8 cellular contexts compared by ENCODE assay signal in the genomic region with DNA sequence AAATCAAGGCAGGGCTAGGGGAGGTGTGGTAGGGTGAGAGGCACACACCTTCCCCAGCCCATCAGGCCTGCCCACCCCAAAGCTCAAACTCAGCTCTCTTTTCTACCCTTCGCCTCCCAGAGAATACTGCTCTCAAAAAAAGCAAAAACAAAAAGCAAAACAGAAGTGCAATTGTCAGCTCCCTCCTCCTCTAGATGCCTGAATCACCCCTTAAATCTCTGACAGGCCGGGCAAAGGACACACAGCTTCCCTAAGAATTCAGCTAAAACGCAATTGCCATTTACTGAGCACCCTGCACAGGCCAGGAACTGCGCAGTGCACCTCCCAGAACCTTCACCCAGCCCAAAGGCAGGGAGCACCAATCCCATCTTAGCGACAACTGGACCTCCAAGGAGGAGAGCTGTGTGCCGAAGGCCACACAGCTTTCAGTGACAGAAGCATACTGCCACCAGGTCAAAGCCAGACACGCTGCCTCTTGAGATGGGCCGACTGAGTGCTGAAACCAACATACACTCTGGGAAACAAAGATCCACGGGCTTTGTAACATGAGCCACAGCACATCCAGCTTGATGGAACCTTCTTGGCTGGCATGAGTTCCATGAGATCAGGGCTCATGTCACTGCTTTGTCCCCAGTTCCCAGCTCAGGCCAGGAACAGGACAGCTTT. TPM values are rescaled to one million over a fixed set of nuclear protein-coding genes. Genes with fewer than 3 reads are reported as not detected.
DNase-seq lines count a peak whose midpoint lies in the region; ATAC-seq and TF ChIP-seq lines count a peak whose summit lies in the region.

No MANE protein-coding gene starts in this region.

- no peaks in the 10 kb centered on the region for H3K27me3 ChIP-seq in adipocyte (replicated peaks; ENCODE audit: control insufficient read depth, insufficient read depth, low read length)
- H3K27me3 ChIP-seq in suprapubic skin = no peaks in the 10 kb centered on the region

- DNase-seq in activated CD8-positive, alpha-beta memory T cell treated with anti-CD3 and anti-CD28 coated beads, Interleukin-2, amount 10 ng/mL, durations not matched to agents 7 days and 5 days = no peak
- no peak for DNase-seq in activated CD8-positive, alpha-beta memory T cell treated with anti-CD3 and anti-CD28 coated beads for 24 hours
- DNase-seq in adipocyte (ENCODE audit: low read depth) (peak; percentile 43), left kidney (ENCODE audit: low read depth, low spot score) (peak; percentile 32), suprapubic skin (ENCODE audit: low spot score in 2 of 2) (no peak), midbrain (lab: John Stamatoyannopoulos, UW) (no peak)
- no peak for DNase-seq in activated naive CD4-positive, alpha-beta T cell treated with anti-CD3 and anti-CD28 coated beads, Interleukin-2, amount 50 U/mL, for 72 hours (ENCODE audit: low spot score in 2 of 2)

- no peak for ATAC-seq in activated CD8-positive, alpha-beta memory T cell treated with anti-CD3 and anti-CD28 coated beads, Interleukin-2, amount 10 ng/mL, durations not matched to agents 7 days and 5 days
- no peak for ATAC-seq in HG03097 (IDR thresholded peaks at IDR 0.05; ENCODE audit: low FRiP score, unreplicated experiment)
- ATAC-seq in activated naive CD4-positive, alpha-beta T cell treated with anti-CD3 and anti-CD28 coated beads, Interleukin-2, amount 50 U/mL, for 72 hours = no peak

- no peak for TF ChIP-seq POLR2A in suprapubic skin (IDR thresholded peaks at IDR 0.05)

- WGBS in suprapubic skin = 62% methylated on average over 5 of the region's 9 CpGs

- H3K27ac ChIP-seq in suprapubic skin = peak overlapping the region; percentile 84

- peak overlapping the region; percentile 93 for H3K27ac Mint-ChIP-seq in activated CD8-positive, alpha-beta memory T cell treated with anti-CD3 and anti-CD28 coated beads, Interleukin-2, amount 10 ng/mL, durations not matched to agents 7 days and 5 days
- peak overlapping the region in 1 of 2 donors; percentile 16 for H3K27ac Mint-ChIP-seq in activated naive CD4-positive, alpha-beta T cell treated with anti-CD3 and anti-CD28 coated beads, Interleukin-2, amount 50 U/mL, for 72 hours

- peaks cover 6% of the 10 kb centered on the region for H3K36me3 Mint-ChIP-seq in activated CD8-positive, alpha-beta memory T cell treated with anti-CD3 and anti-CD28 coated beads, Interleukin-2, amount 10 ng/mL, durations not matched to agents 7 days and 5 days
- H3K36me3 Mint-ChIP-seq in activated naive CD4-positive, alpha-beta T cell treated with anti-CD3 and anti-CD28 coated beads, Interleukin-2, amount 50 U/mL, for 72 hours = no peaks in the 10 kb centered on the region

- CTCF ChIA-PET in activated CD8-positive, alpha-beta memory T cell treated with anti-CD3 and anti-CD28 coated beads, Interleukin-2, amount 10 ng/mL, durations not matched to agents 7 days and 5 days (lab: Charles Lee) = interaction anchor here (0.7 to 3.8 kb wide), 8 partner anchors 10 to 176 kb away, joined by 3 to 17 read pairs (median 4); partner anchors contain the start of gene TOR2A

- TF ChIP-seq CTCF in suprapubic skin (IDR thresholded peaks at IDR 0.05) = no peak

- H3K4me1 ChIP-seq in adipocyte (ENCODE audit: control insufficient read depth, insufficient read depth, low read length) (peaks cover 77% of the 10 kb centered on the region), suprapubic skin (peaks cover 98% of the 10 kb centered on the region)

- H3K4me1 Mint-ChIP-seq in activated CD8-positive, alpha-beta memory T cell treated with anti-CD3 and anti-CD28 coated beads, Interleukin-2, amount 10 ng/mL, durations not matched to agents 7 days and 5 days = peaks cover 88% of the 10 kb centered on the region

- H3K9me3 Mint-ChIP-seq in activated CD8-positive, alpha-beta memory T cell treated with anti-CD3 and anti-CD28 coated beads, Interleukin-2, amount 10 ng/mL, durations not matched to agents 7 days and 5 days (ENCODE audit: low read depth) = no peaks in the 10 kb centered on the region
- no peaks in the 10 kb centered on the region for H3K9me3 Mint-ChIP-seq in activated naive CD4-positive, alpha-beta T cell treated with anti-CD3 and anti-CD28 coated beads, Interleukin-2, amount 50 U/mL, for 72 hours

- H3K4me3 ChIP-seq in adipocyte (ENCODE audit: low read length) (peak overlapping the region; percentile 53), suprapubic skin (no peak overlapping the region)

- H3K9ac ChIP-seq in adipocyte (ENCODE audit: low read length) = peak overlapping the region; percentile 85

- H3K4me3 Mint-ChIP-seq in activated CD8-positive, alpha-beta memory T cell treated with anti-CD3 and anti-CD28 coated beads, Interleukin-2, amount 10 ng/mL, durations not matched to agents 7 days and 5 days = peak overlapping the region; percentile 12

- H3K27me3 Mint-ChIP-seq in activated CD8-positive, alpha-beta memory T cell treated with anti-CD3 and anti-CD28 coated beads, Interleukin-2, amount 10 ng/mL, durations not matched to agents 7 days and 5 days = no peaks in the 10 kb centered on the region

- no peak for TF ChIP-seq EP300 in suprapubic skin (IDR thresholded peaks at IDR 0.05)

- H3K36me3 ChIP-seq in adipocyte (ENCODE audit: control insufficient read depth, insufficient read depth, low read length, severe bottlenecking) (peaks cover 23% of the 10 kb centered on the region), suprapubic skin (peaks cover 7% of the 10 kb centered on the region)

- H3K9me3 ChIP-seq in adipocyte (ENCODE audit: control insufficient read depth, low read length) (no peaks in the 10 kb centered on the region), suprapubic skin (no peaks in the 10 kb centered on the region)

RNA-seq across cellular contexts. Expression of gene STXBP1, which starts 53.4 kb away (rescaled TPM):
- total RNA-seq in activated CD8-positive, alpha-beta memory T cell treated with anti-CD3 and anti-CD28 coated beads, Interleukin-2, amount 10 ng/mL, durations not matched to agents 7 days and 5 days = 10 to 100 TPM; 22.8 to 26.0 TPM
- total RNA-seq in suprapubic skin = 10 to 100 TPM; 18.4 to 28.2 (median 24.5) TPM
- 10 to 100 TPM; 11.4 to 28.0 TPM for total RNA-seq in activated naive CD4-positive, alpha-beta T cell treated with anti-CD3 and anti-CD28 coated beads, Interleukin-2, amount 50 U/mL, for 72 hours

Comparison
In these comparisons a context has a peak if more than half of its experiments do, and no peak if none do; other contexts are left out.
1. DNase-seq: peak in adipocyte (single experiment) and left kidney (single experiment); none in activated CD8-positive, alpha-beta memory T cell treated with anti-CD3 and anti-CD28 coated beads, Interleukin-2, amount 10 ng/mL, durations not matched to agents 7 days and 5 days (single experiment), activated CD8-positive, alpha-beta memory T cell treated with anti-CD3 and anti-CD28 coated beads for 24 hours (single experiment), suprapubic skin (0 of 2), activated naive CD4-positive, alpha-beta T cell treated with anti-CD3 and anti-CD28 coated beads, Interleukin-2, amount 50 U/mL, for 72 hours (0 of 2) and midbrain (single experiment).